1 cellular context compared by ENCODE assay signal in genomic region chr4:7787681-7788141, GRCh38.
TF ChIP-seq lines count a peak whose summit lies in the region.

No MANE protein-coding gene starts in this region.

TF ChIP-seq in GM23338, 12 proteins besides CTCF, POLR2A, EP300 and RAD21 (continued from another document):
- TF ChIP-seq ZNF462 (CRISPR knock-in tag; IDR thresholded peaks at IDR 0.05) (no peak), STAT1 (IDR thresholded peaks at IDR 0.05; ENCODE audit: unreplicated experiment) (no peak), POLR2AphosphoS5 (IDR thresholded peaks at IDR 0.05; ENCODE audit: low read depth) (no peak), ZNF114 (CRISPR knock-in tag; IDR thresholded peaks at IDR 0.05) (no peak), REST (IDR thresholded peaks at IDR 0.05; ENCODE audit: unreplicated experiment) (no peak), ETS1 (IDR thresholded peaks at IDR 0.05) (no peak), NANOG (IDR thresholded peaks at IDR 0.05; ENCODE audit: borderline replicate concordance) (no peak), ZNF331 (CRISPR knock-in tag; IDR thresholded peaks at IDR 0.05; ENCODE audit: low read depth) (no peak), EZH2 (IDR thresholded peaks at IDR 0.05; ENCODE audit: low read depth, unreplicated experiment) (no peak), EZH2phosphoT487 (IDR thresholded peaks at IDR 0.05; ENCODE audit: unreplicated experiment) (no peak), CREB1 (CRISPR knock-in tag; IDR thresholded peaks at IDR 0.05; ENCODE audit: low read depth) (no peak)
